In the genomic region with DNA sequence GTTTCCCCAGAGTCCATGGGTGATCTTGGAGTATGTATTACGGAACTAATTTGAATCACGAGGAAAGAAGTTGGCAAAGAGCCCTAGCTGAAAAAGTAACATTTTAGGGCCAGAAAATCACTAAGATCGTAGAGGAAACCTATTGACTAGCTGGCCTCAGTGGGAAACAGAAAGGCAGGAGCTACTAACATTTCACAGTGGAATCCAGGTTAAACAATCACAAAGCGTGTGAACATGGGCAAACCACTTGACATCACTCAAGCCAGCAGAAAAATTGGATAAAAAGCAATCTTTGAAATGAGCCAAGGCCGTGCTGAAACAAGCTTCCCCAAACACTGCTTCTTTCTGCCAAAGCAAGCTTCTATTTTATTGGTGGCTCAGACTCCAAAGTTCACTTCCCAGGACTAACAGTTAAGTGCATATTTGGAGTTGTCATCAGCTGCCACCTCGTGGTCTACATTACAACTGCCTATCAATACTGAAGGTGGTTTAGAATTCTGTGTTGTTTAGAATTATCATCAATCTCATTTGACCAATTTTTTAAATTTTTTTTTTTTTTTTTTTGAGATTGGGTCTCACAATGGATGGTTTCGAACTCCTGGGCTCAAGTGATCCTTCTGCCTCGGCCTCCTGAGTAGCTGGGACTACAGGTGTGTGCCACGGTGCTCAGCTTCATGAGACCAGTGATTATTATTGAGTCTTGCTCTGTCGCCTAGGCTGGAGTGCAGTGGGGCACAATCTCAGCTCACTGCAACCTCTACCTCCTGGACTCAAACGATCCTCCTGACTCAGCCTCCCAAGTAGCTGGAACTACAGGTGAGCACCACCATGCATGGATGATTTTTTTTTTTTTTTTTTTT, we compare ENCODE assay signal across 1 cellular context.
TF ChIP-seq lines count a peak whose summit lies in the region.

No MANE protein-coding gene starts in this region.

TF ChIP-seq in HEK293T, 16 proteins besides CTCF, POLR2A, EP300 and RAD21 (continued from another document):
- TF ChIP-seq, protein P1, sequence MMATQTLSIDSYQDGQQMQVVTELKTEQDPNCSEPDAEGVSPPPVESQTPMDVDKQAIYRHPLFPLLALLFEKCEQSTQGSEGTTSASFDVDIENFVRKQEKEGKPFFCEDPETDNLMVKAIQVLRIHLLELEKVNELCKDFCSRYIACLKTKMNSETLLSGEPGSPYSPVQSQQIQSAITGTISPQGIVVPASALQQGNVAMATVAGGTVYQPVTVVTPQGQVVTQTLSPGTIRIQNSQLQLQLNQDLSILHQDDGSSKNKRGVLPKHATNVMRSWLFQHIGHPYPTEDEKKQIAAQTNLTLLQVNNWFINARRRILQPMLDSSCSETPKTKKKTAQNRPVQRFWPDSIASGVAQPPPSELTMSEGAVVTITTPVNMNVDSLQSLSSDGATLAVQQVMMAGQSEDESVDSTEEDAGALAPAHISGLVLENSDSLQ (IDR thresholded peaks at IDR 0.05), result peak; percentile 53
- no peak for TF ChIP-seq FOXA1 (IDR thresholded peaks at IDR 0.05)
